ENCODE assay signal across 9 cellular contexts in the genomic region with DNA sequence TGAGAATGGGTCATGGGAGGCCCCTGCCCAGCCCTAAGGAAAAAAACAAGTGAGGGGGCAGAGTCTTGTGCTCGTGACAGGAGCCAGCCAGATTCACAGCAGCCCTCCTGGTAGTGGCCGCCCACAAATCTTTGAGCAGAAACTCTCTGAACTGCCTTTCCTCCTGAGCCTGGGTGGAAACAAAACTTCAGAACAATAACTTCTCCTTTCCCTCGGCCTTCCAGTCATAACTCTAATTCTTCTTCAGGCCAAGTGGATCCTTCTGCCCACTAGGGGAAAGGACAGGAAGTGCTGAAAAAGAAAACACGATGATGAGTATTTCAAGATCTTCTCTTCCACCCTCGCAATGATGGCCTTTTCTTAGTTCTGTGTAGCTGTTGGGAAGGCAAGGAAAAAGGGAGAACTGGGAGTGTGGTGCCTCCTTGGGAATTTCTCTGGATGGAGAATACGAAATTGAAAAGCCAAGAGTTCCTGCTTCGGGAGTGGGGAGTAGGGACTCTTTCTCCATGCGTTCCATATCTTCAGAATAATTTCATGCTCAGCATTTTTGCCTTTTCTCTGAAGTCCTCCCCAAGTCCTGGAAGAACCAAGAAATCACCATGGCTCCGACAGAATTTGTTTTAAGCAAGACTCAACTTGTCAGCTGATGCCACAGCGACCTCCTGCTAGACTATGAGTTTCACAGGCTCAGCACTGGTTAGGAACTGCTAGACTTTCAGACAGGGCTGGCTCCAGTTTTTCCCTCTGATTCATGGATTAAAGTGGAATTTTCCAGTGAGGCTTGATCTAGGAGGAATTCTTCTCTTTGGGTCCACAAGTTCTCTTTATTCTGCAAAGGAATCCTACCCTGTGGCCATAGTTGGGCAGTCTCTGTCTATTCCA.
DNase-seq lines count a peak whose midpoint lies in the region; ATAC-seq and TF ChIP-seq lines count a peak whose summit lies in the region.
"Had no signal": no experiment of that assay in that cellular context is flagged by ENCODE, and none has a peak within 500 bp of the region (broad histone marks: within the 10 kb centered on the region; RNA-seq: fewer than 3 reads in every experiment).

No MANE protein-coding gene starts in this region.

- TF ChIP-seq CTCF in GM12872 (IDR thresholded peaks at IDR 0.05; ENCODE audit: insufficient read depth, low read depth, low read length) (peak; percentile 24; the same call in 1 of the 3 replicates), fibroblast of lung (conservative IDR thresholded peaks at IDR 0.05 in 1 of 2, IDR thresholded peaks at IDR 0.05 in 1 of 2; ENCODE audit: low read depth in 1 of 2, low read length in 2 of 2) (peak; percentile 32 to 40), retinal pigment epithelial cell (conservative IDR thresholded peaks at IDR 0.05; ENCODE audit: low read depth, low read length) (peak; percentile 39)

- no peak overlapping the region for H3K9ac ChIP-seq in fibroblast of lung (ENCODE audit: insufficient read depth, low read length)

- H3K9me3 ChIP-seq in fibroblast of lung (ENCODE audit: control insufficient read depth, insufficient read depth, low read depth, low read length): no peaks in the 10 kb centered on the region
- H3K9me3 ChIP-seq: body of pancreas had no signal

- no peak overlapping the region for H3K27ac ChIP-seq in fibroblast of lung (ENCODE audit: insufficient read depth, low read length)
- H3K27ac ChIP-seq: body of pancreas had no signal

- H3K79me2 ChIP-seq in fibroblast of lung (ENCODE audit: control insufficient read depth, insufficient read depth, low read length): no peaks in the 10 kb centered on the region

- no peaks in the 10 kb centered on the region for H4K20me1 ChIP-seq in fibroblast of lung (ENCODE audit: control insufficient read depth, extremely low read depth, insufficient read depth, low read length)

- H3K4me2 ChIP-seq in fibroblast of lung (ENCODE audit: extremely low read depth, insufficient read depth, low read length): no peak overlapping the region

- ATAC-seq in HG02981 (IDR thresholded peaks at IDR 0.05; ENCODE audit: unreplicated experiment) (no peak), GM18511 (IDR thresholded peaks at IDR 0.05; ENCODE audit: unreplicated experiment) (no peak)
- ATAC-seq: body of pancreas had no signal

- peak; percentile 84 to 89 for DNase-seq in NOMO-1 (lab: John Stamatoyannopoulos, UW; ENCODE audit: unreplicated experiment in 2 of 2)
- DNase-seq in fibroblast of lung (ENCODE audit: low read depth in 2 of 2): no peak
- no peak for DNase-seq in retinal pigment epithelial cell (ENCODE audit: low read depth)
- DNase-seq in foreskin melanocyte: no peak
- DNase-seq in DMS114 treated with DMSO at 0.1 percent for 48 hours (lab: John Stamatoyannopoulos, UW; ENCODE audit: unreplicated experiment): no peak

- no peak overlapping the region for H2AFZ ChIP-seq in fibroblast of lung (ENCODE audit: low read length)

- no peaks in the 10 kb centered on the region for H3K36me3 ChIP-seq in fibroblast of lung (ENCODE audit: control insufficient read depth, insufficient read depth, low read length)

- H3K4me3 ChIP-seq in fibroblast of lung (replicated peaks in 1 of 4; ENCODE audit: control extremely low read depth in 1 of 4, insufficient read depth in 1 of 4, low read depth in 3 of 4, low read length in 4 of 4) (no peak overlapping the region), retinal pigment epithelial cell (ENCODE audit: low read length) (no peak overlapping the region)
- H3K4me3 ChIP-seq: body of pancreas had no signal

- no peaks in the 10 kb centered on the region for H3K27me3 ChIP-seq in fibroblast of lung (ENCODE audit: control insufficient read depth, insufficient read depth, low read length)
- H3K27me3 ChIP-seq: body of pancreas had no signal

- H3K4me1 ChIP-seq in fibroblast of lung (ENCODE audit: control insufficient read depth, extremely low read depth, insufficient read depth, low read length): peaks cover 8% of the 10 kb centered on the region

Comparison
In these comparisons a context has a peak if more than half of its experiments do, and no peak if none do; other contexts are left out.
1. DNase-seq: peak in NOMO-1 (2 of 2); none in fibroblast of lung (0 of 2), retinal pigment epithelial cell (single experiment), foreskin melanocyte (single experiment) and DMS114 treated with DMSO at 0.1 percent for 48 hours (single experiment).
2. Peak in every context shown above with its lines, with median percentiles within 50 percentile points of each other: CTCF ChIP-seq.